Comparison of ENCODE assay signal across 13 cellular contexts in genomic region chr1:198185759-198186158, GRCh38. TPM values are rescaled to one million over a fixed set of nuclear protein-coding genes. Genes with fewer than 3 reads are reported as not detected.
DNase-seq lines count a peak whose midpoint lies in the region; ATAC-seq lines count a peak whose summit lies in the region.
"Had no signal": no experiment of that assay in that cellular context is flagged by ENCODE, and none has a peak within 500 bp of the region (broad histone marks: within the 10 kb centered on the region; RNA-seq: fewer than 3 reads in every experiment).

No MANE protein-coding gene starts in this region.

- intact Hi-C loops in Right ventricle myocardium superior (cut with DNase I), result no loop called here

- ATAC-seq in GM18519 (IDR thresholded peaks at IDR 0.05; ENCODE audit: low FRiP score, unreplicated experiment) (peak; percentile 50), GM21526 (IDR thresholded peaks at IDR 0.05; ENCODE audit: low FRiP score, unreplicated experiment) (peak; percentile 54), HG03460 (IDR thresholded peaks at IDR 0.05; ENCODE audit: unreplicated experiment) (peak; percentile 70), Right ventricle myocardium superior (ENCODE audit: poor library complexity) (no peak)
- no peak for ATAC-seq in effector memory CD8-positive, alpha-beta T cell (replicated peaks)

- no peaks in the 10 kb centered on the region for H3K27me3 Mint-ChIP-seq in effector memory CD8-positive, alpha-beta T cell

- peak overlapping the region; percentile 24 to 93 for H3K27ac Mint-ChIP-seq in effector memory CD8-positive, alpha-beta T cell

- peaks cover 36 to 72% of the 10 kb centered on the region in 2 donors for H3K4me1 Mint-ChIP-seq in effector memory CD8-positive, alpha-beta T cell (ENCODE audit: low read depth in 2 of 2)

- H3K36me3 Mint-ChIP-seq in effector memory CD8-positive, alpha-beta T cell (ENCODE audit: insufficient read depth), result peaks cover 13% of the 10 kb centered on the region

- DNase-seq in effector memory CD8-positive, alpha-beta T cell, result no peak
- DNase-seq in COLO829 (ENCODE audit: low spot score) (no peak), inferior parietal cortex (ENCODE audit: extremely low spot score) (no peak), OCI-M2 (lab: John Stamatoyannopoulos, UW; ENCODE audit: unreplicated experiment) (no peak), Right ventricle myocardium superior (no peak)
- DNase-seq: DMS79, midbrain, NCI-H146, sigmoid colon, T1000 had no signal

- H3K9me3 Mint-ChIP-seq in effector memory CD8-positive, alpha-beta T cell, result no peaks in the 10 kb centered on the region

- peak overlapping the region; percentile 55 to 73 for H3K4me3 Mint-ChIP-seq in effector memory CD8-positive, alpha-beta T cell

RNA-seq across cellular contexts. Expression of gene NEK7, which starts 29.0 kb away (rescaled TPM):
- 185 TPM for total RNA-seq in Right ventricle myocardium superior

Comparison
In these comparisons a context has a peak if more than half of its experiments do, and no peak if none do; other contexts are left out.
1. ATAC-seq: peak in GM18519 (single experiment), GM21526 (single experiment) and HG03460 (single experiment); none in effector memory CD8-positive, alpha-beta T cell (single experiment) and Right ventricle myocardium superior (single experiment).